9 cellular contexts compared by ENCODE assay signal in genomic region chr11:17473071-17473744, GRCh38. TPM values are rescaled to one million over a fixed set of nuclear protein-coding genes. Genes with fewer than 3 reads are reported as not detected.
DNase-seq lines count a peak whose midpoint lies in the region; ATAC-seq and TF ChIP-seq lines count a peak whose summit lies in the region.
"Had no signal": no experiment of that assay in that cellular context is flagged by ENCODE, and none has a peak within 500 bp of the region (broad histone marks: within the 10 kb centered on the region; RNA-seq: fewer than 3 reads in every experiment).

No MANE protein-coding gene starts in this region.

- H3K27ac ChIP-seq in mammary epithelial cell (ENCODE audit: insufficient read depth, low read depth, low read length): no peak overlapping the region

- peaks cover 23% of the 10 kb centered on the region for H3K27me3 ChIP-seq in mammary epithelial cell (ENCODE audit: insufficient read depth, low read length)

- no peak overlapping the region for H3K4me3 ChIP-seq in mammary epithelial cell (replicated peaks in 1 of 3; ENCODE audit: insufficient read depth in 1 of 3, low read depth in 2 of 3, low read length in 3 of 3)

- peak; percentile 5; the same call in 1 of the 3 replicates for TF ChIP-seq CTCF in GM12872 (IDR thresholded peaks at IDR 0.05; ENCODE audit: insufficient read depth, low read depth, low read length)
- peak in 1 of 2 donors; percentile 3 for TF ChIP-seq CTCF in mammary epithelial cell (conservative IDR thresholded peaks at IDR 0.05 in 1 of 2, IDR thresholded peaks at IDR 0.05 in 1 of 2; ENCODE audit: extremely low read depth in 1 of 2, insufficient read depth in 1 of 2, low read depth in 1 of 2, low read length in 2 of 2)
- TF ChIP-seq CTCF in nephron (IDR thresholded peaks at IDR 0.05; ENCODE audit: unreplicated experiment in 3 of 3): peak in 2 of 3 experiments; percentile 13 to 37

- peaks cover 5% of the 10 kb centered on the region for H3K4me1 ChIP-seq in mammary epithelial cell (ENCODE audit: insufficient read depth, low read length)

- no peaks in the 10 kb centered on the region for H3K4me1 Mint-ChIP-seq in nephron

- 73% methylated on average over 6 of the region's 6 CpGs for WGBS in mammary epithelial cell (ENCODE audit: low coverage, missing lambda C conversion rate)

- no peak overlapping the region for H3K4me3 Mint-ChIP-seq in nephron

- no TSS peak for BruUV-seq in mammary epithelial cell (replicated peaks; lab: Mats Ljungman, UMichigan)

- ATAC-seq in Right ventricle myocardium superior (ENCODE audit: poor library complexity): no peak

- CTCF ChIA-PET in mammary epithelial cell (lab: Charles Lee; ENCODE audit: low non-redundant PET): no interaction called here

- H3K27me3 Mint-ChIP-seq in nephron (ENCODE audit: low read depth): peaks cover 83% of the 10 kb centered on the region

- dilution Hi-C loops in mammary epithelial cell (cut with HindIII; ENCODE audit: low sequenced_read_pairs): no loop called here

- no peaks in the 10 kb centered on the region for H3K36me3 Mint-ChIP-seq in nephron (ENCODE audit: low read depth)

- H2AFZ ChIP-seq in mammary epithelial cell (ENCODE audit: low read depth, low read length): no peak overlapping the region

- intact Hi-C loops in mammary epithelial cell (cut with micrococcal nuclease) (no loop called here), Right ventricle myocardium superior (cut with DNase I) (no loop called here)

- in situ Hi-C loops in mammary epithelial cell (cut with MboI; ENCODE audit: low sequenced_read_pairs in 2 of 2): no loop called here

- no peaks in the 10 kb centered on the region for H3K79me2 ChIP-seq in mammary epithelial cell (ENCODE audit: insufficient read depth, low read length)

- no peaks in the 10 kb centered on the region for H4K20me1 ChIP-seq in mammary epithelial cell (ENCODE audit: insufficient read depth, low read length)

- no peak overlapping the region for H3K27ac Mint-ChIP-seq in nephron

- no peaks in the 10 kb centered on the region for H3K9me3 ChIP-seq in mammary epithelial cell (replicated peaks; ENCODE audit: insufficient read depth, low read length)

- no peaks in the 10 kb centered on the region for H3K9me3 Mint-ChIP-seq in nephron

- no peaks in the 10 kb centered on the region for H3K36me3 ChIP-seq in mammary epithelial cell (ENCODE audit: insufficient read depth, low read length)

- no peak overlapping the region for H3K4me2 ChIP-seq in mammary epithelial cell (ENCODE audit: insufficient read depth, low read depth, low read length)

- DNase-seq in NCI-H2196 treated with DMSO at 0.1 percent for 48 hours (lab: John Stamatoyannopoulos, UW; ENCODE audit: unreplicated experiment) (peak; percentile 9), mammary epithelial cell (peak; percentile 11), NCI-H1417 treated with DMSO at 0.1 percent for 48 hours (lab: John Stamatoyannopoulos, UW) (no peak), NOMO-1 treated with dmso at 0.1 percent for 144 hours (lab: John Stamatoyannopoulos, UW; ENCODE audit: unreplicated experiment) (no peak), Right ventricle myocardium superior (no peak)
- DNase-seq in stimulated activated naive CD4-positive, alpha-beta T cell treated with Interleukin-2 at 50 U/mL for 16 hours (lab: John Stamatoyannopoulos, UW): no peak
- DNase-seq: NCI-H446 treated with DMSO at 0.1 percent for 48 hours had no signal

- no peak overlapping the region for H3K9ac ChIP-seq in mammary epithelial cell (ENCODE audit: insufficient read depth, low read length)

RNA-seq across cellular contexts. Expression of gene ABCC8, which starts 3.4 kb away (rescaled TPM):
- under 1 TPM in 1 of 2 donors, not detected in 1; 0.17 TPM for total RNA-seq in mammary epithelial cell
- polyA plus RNA-seq in mammary epithelial cell: not detected
- polyA minus RNA-seq in mammary epithelial cell: not detected
- 0.91 TPM for total RNA-seq in Right ventricle myocardium superior

Comparison
In these comparisons a context has a peak if more than half of its experiments do, and no peak if none do; other contexts are left out.
1. DNase-seq: peak in NCI-H2196 treated with DMSO at 0.1 percent for 48 hours (single experiment) and mammary epithelial cell (single experiment); none in NCI-H1417 treated with DMSO at 0.1 percent for 48 hours (single experiment), NOMO-1 treated with dmso at 0.1 percent for 144 hours (single experiment), Right ventricle myocardium superior (single experiment) and stimulated activated naive CD4-positive, alpha-beta T cell treated with Interleukin-2 at 50 U/mL for 16 hours (single experiment).